Comparison of ENCODE assay signal across 9 cellular contexts in genomic region chr5:137146402-137146889, GRCh38.
DNase-seq lines count a peak whose midpoint lies in the region; ATAC-seq and TF ChIP-seq lines count a peak whose summit lies in the region.
"Had no signal": no experiment of that assay in that cellular context is flagged by ENCODE, and none has a peak within 500 bp of the region (broad histone marks: within the 10 kb centered on the region; RNA-seq: fewer than 3 reads in every experiment).

No MANE protein-coding gene starts in this region.

- H3K4me3 ChIP-seq in AG10803 (ENCODE audit: low read length) = peak overlapping the region; percentile 2
- peak overlapping the region; percentile 3 for H3K4me3 ChIP-seq in endocrine pancreas (ENCODE audit: control insufficient read depth, insufficient read depth, low read length)

- H3K27ac Mint-ChIP-seq in T-helper 17 cell = no peak overlapping the region

- DNase-seq in AG10803 (ENCODE audit: low read depth) (peak; percentile 99), NCI-H2171 treated with DMSO at 0.1 percent for 48 hours (lab: John Stamatoyannopoulos, UW) (peak; percentile 66), myocyte (ENCODE audit: low read depth) (peak; percentile 79), GM13977 (ENCODE audit: low spot score) (no peak), T-helper 17 cell (no peak), NCI-H1048 (lab: John Stamatoyannopoulos, UW) (no peak)
- DNase-seq: NCI-H2029 treated with DMSO at 0.1 percent for 48 hours had no signal

- TF ChIP-seq CTCF in AG10803 (conservative IDR thresholded peaks at IDR 0.05; ENCODE audit: low read length) = no peak
- TF ChIP-seq CTCF in GM13977 (IDR thresholded peaks at IDR 0.05; ENCODE audit: extremely low read depth, insufficient read depth, missing control alignments) = no peak

- H3K27me3 Mint-ChIP-seq in T-helper 17 cell = peaks cover 41% of the 10 kb centered on the region

- no peak overlapping the region for H3K9ac ChIP-seq in endocrine pancreas (ENCODE audit: control insufficient read depth, insufficient read depth, low read length)

- no peaks in the 10 kb centered on the region for H3K4me1 Mint-ChIP-seq in T-helper 17 cell

- no peaks in the 10 kb centered on the region for H3K4me1 ChIP-seq in endocrine pancreas (ENCODE audit: control insufficient read depth, insufficient read depth, low read length)

- ATAC-seq in T-helper 17 cell (no peak), HG02938 (IDR thresholded peaks at IDR 0.05; ENCODE audit: unreplicated experiment) (no peak)

- H3K27me3 ChIP-seq in endocrine pancreas (ENCODE audit: control insufficient read depth, insufficient read depth, low read length) = peaks cover 4% of the 10 kb centered on the region

- no peak overlapping the region for H3K4me3 Mint-ChIP-seq in T-helper 17 cell

- H3K36me3 Mint-ChIP-seq in T-helper 17 cell (ENCODE audit: low read depth) = no peaks in the 10 kb centered on the region

- H3K36me3 ChIP-seq in endocrine pancreas (ENCODE audit: control insufficient read depth, insufficient read depth, low read length) = no peaks in the 10 kb centered on the region

- no peaks in the 10 kb centered on the region for H3K9me3 ChIP-seq in endocrine pancreas (ENCODE audit: control insufficient read depth, low read length)
- no peaks in the 10 kb centered on the region for H3K9me3 ChIP-seq in T-helper 17 cell (ENCODE audit: control insufficient read depth, low read length, poor library complexity, severe bottlenecking)

- in situ Hi-C loops in GM13977 (cut with MboI; ENCODE audit: low pct_unique_long_range_greater_than_20kb, low sequenced_read_pairs, unreplicated experiment) = no loop called here

Comparison
In these comparisons a context has a peak if more than half of its experiments do, and no peak if none do; other contexts are left out.
1. DNase-seq: peak in AG10803 (single experiment), NCI-H2171 treated with DMSO at 0.1 percent for 48 hours (single experiment) and myocyte (single experiment); none in GM13977 (single experiment), T-helper 17 cell (0 of 3) and NCI-H1048 (single experiment).